ENCODE assay signal across 8 cellular contexts in genomic region chr3:79086514-79086913, GRCh38.
DNase-seq lines count a peak whose midpoint lies in the region; ATAC-seq, FAIRE-seq and TF ChIP-seq lines count a peak whose summit lies in the region.

No MANE protein-coding gene starts in this region.

- H3K4me3 ChIP-seq in cardiac muscle cell (no peak overlapping the region), SJCRH30 (no peak overlapping the region), endocrine pancreas (ENCODE audit: control insufficient read depth, insufficient read depth, low read length) (peak overlapping the region; percentile 42)

- peaks cover 15% of the 10 kb centered on the region for H3K4me1 ChIP-seq in cardiac muscle cell (ENCODE audit: low read depth)
- H3K4me1 ChIP-seq in SJCRH30 = peaks cover 6% of the 10 kb centered on the region
- no peaks in the 10 kb centered on the region for H3K4me1 ChIP-seq in endocrine pancreas (ENCODE audit: control insufficient read depth, insufficient read depth, low read length)

- no peaks in the 10 kb centered on the region for H3K27me3 Mint-ChIP-seq in natural killer cell treated with Interleukin-12 subunit alpha and Interleukin-12 subunit beta and Interleukin-15 and Interleukin-18, amount 100 ng/mL, for 72 hours

- no peak overlapping the region for H3K27ac Mint-ChIP-seq in natural killer cell treated with Interleukin-12 subunit alpha and Interleukin-12 subunit beta and Interleukin-15 and Interleukin-18, amount 100 ng/mL, for 72 hours

- ATAC-seq in Right ventricle myocardium inferior = no peak
- no peak for ATAC-seq in natural killer cell treated with Interleukin-12 subunit alpha and Interleukin-12 subunit beta and Interleukin-15 and Interleukin-18, amount 100 ng/mL, for 72 hours

- H3K9me3 ChIP-seq in cardiac muscle cell (ENCODE audit: low read depth) (no peaks in the 10 kb centered on the region), SJCRH30 (replicated peaks) (no peaks in the 10 kb centered on the region), endocrine pancreas (ENCODE audit: control insufficient read depth, low read length) (no peaks in the 10 kb centered on the region)

- no peak overlapping the region for H3K27ac ChIP-seq in cardiac muscle cell
- H3K27ac ChIP-seq in SJCRH30 = no peak overlapping the region

- H3K27me3 ChIP-seq in cardiac muscle cell (no peaks in the 10 kb centered on the region), SJCRH30 (no peaks in the 10 kb centered on the region), endocrine pancreas (ENCODE audit: control insufficient read depth, insufficient read depth, low read length) (no peaks in the 10 kb centered on the region)

- intact Hi-C loops in Right ventricle myocardium inferior (cut with DNase I) = loop anchor here (2.0 kb wide), 1 partner anchor 276 kb away; no protein-coding TSS in a partner anchor

- H3K36me3 ChIP-seq in cardiac muscle cell (no peaks in the 10 kb centered on the region), SJCRH30 (no peaks in the 10 kb centered on the region), endocrine pancreas (ENCODE audit: control insufficient read depth, insufficient read depth, low read length) (no peaks in the 10 kb centered on the region)

- peaks cover 6% of the 10 kb centered on the region for H3K36me3 Mint-ChIP-seq in natural killer cell treated with Interleukin-12 subunit alpha and Interleukin-12 subunit beta and Interleukin-15 and Interleukin-18, amount 100 ng/mL, for 72 hours

- H3K9me3 Mint-ChIP-seq in natural killer cell treated with Interleukin-12 subunit alpha and Interleukin-12 subunit beta and Interleukin-15 and Interleukin-18, amount 100 ng/mL, for 72 hours = peaks cover 6% of the 10 kb centered on the region

- TF ChIP-seq CTCF in cardiac muscle cell (IDR thresholded peaks at IDR 0.05; ENCODE audit: low read depth, low read length) = peak; percentile 82

- no peak for TF ChIP-seq POLR2A in H54 (IDR thresholded peaks at IDR 0.05; ENCODE audit: low read depth, low read length)

- DNase-seq in cardiac muscle cell (ENCODE audit: low read depth in 1 of 2, low spot score in 1 of 2) (peak; percentile 73 to 74), Right ventricle myocardium inferior (ENCODE audit: missing footprints) (no peak), H54 (ENCODE audit: insufficient read length, low spot score) (no peak), LHCN-M2 (ENCODE audit: low read depth) (peak; percentile 45), SJCRH30 (peak; percentile 53 to 79), mucosa of gallbladder (ENCODE audit: low spot score) (peak; percentile 50)
- DNase-seq in natural killer cell treated with Interleukin-12 subunit alpha and Interleukin-12 subunit beta and Interleukin-15 and Interleukin-18, amount 100 ng/mL, for 72 hours (ENCODE audit: low spot score) = no peak

- H3K4me1 Mint-ChIP-seq in natural killer cell treated with Interleukin-12 subunit alpha and Interleukin-12 subunit beta and Interleukin-15 and Interleukin-18, amount 100 ng/mL, for 72 hours (ENCODE audit: low read depth in 2 of 2) = no peaks in the 10 kb centered on the region

- H3K4me3 Mint-ChIP-seq in natural killer cell treated with Interleukin-12 subunit alpha and Interleukin-12 subunit beta and Interleukin-15 and Interleukin-18, amount 100 ng/mL, for 72 hours = no peak overlapping the region

- FAIRE-seq in H54 (lab: Jason Lieb, UNC) = peak; percentile 88

- no peak overlapping the region for H3K9ac ChIP-seq in endocrine pancreas (ENCODE audit: control insufficient read depth, insufficient read depth, low read length)

Comparison
In these comparisons a context has a peak if more than half of its experiments do, and no peak if none do; other contexts are left out.
1. DNase-seq: peak in cardiac muscle cell (2 of 2), LHCN-M2 (single experiment), SJCRH30 (2 of 2) and mucosa of gallbladder (single experiment); none in Right ventricle myocardium inferior (single experiment), H54 (single experiment) and natural killer cell treated with Interleukin-12 subunit alpha and Interleukin-12 subunit beta and Interleukin-15 and Interleukin-18, amount 100 ng/mL, for 72 hours (single experiment).